ENCODE assay signal across 24 cellular contexts in the genomic region with DNA sequence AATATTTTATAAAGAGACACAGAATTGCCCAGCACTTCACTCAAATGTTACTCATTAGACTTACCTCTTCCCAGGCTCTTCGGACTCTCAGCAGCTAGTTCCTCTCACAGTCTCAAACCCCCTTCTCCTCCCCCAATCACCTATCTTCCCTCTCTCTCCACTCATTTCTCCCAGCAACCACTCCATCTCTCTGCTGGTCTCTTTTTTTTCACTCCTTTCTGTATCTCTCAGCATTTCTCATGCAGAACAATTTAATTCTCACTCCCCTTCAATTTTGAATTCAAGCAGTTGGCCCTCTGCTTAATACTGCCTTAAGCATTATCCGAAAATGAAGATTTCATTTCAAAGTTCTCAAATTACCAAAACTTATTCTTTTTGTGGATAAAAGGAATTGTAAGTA. TPM values are rescaled to one million over a fixed set of nuclear protein-coding genes. Genes with fewer than 3 reads are reported as not detected.
DNase-seq lines count a peak whose midpoint lies in the region; ATAC-seq, FAIRE-seq and TF ChIP-seq lines count a peak whose summit lies in the region.
"Had no signal": no experiment of that assay in that cellular context is flagged by ENCODE, and none has a peak within 500 bp of the region (broad histone marks: within the 10 kb centered on the region; RNA-seq: fewer than 3 reads in every experiment).

No MANE protein-coding gene starts in this region.

- H3K27ac ChIP-seq in ACC112 (ENCODE audit: low read depth, low read length), result peak overlapping the region; percentile 91
- peak overlapping the region; percentile 81 for H3K27ac ChIP-seq in IMR-90 (ENCODE audit: insufficient read depth, low read length)
- peak overlapping the region; percentile 86 for H3K27ac ChIP-seq in K562 (ENCODE audit: extremely low read depth, low read depth, low read length)
- no peak overlapping the region for H3K27ac ChIP-seq in mesendoderm (ENCODE audit: low read depth, low read length)
- H3K27ac ChIP-seq: hepatocyte, right atrium auricular region, thoracic aorta had no signal

- H4K8ac ChIP-seq in IMR-90 (ENCODE audit: low read depth in 2 of 2, low read length in 2 of 2) (peak overlapping the region; percentile 71 to 89; a peak in 3 of 4 replicates), mesendoderm (ENCODE audit: low read depth, low read length) (no peak overlapping the region)

- dilution Hi-C loops in IMR-90 (cut with HindIII; ENCODE audit: low sequenced_read_pairs, unreplicated experiment), result no loop called here

- H2BK15ac ChIP-seq in IMR-90 (ENCODE audit: low read depth, low read length), result peak overlapping the region; percentile 92
- no peak overlapping the region for H2BK15ac ChIP-seq in mesendoderm (replicated peaks; ENCODE audit: low read depth)

- 86% methylated on average over 1 of the region's 2 CpGs; no CpG with 5 or more reads in 1 of the 2 experiments for WGBS in IMR-90 (ENCODE audit: extremely low coverage in 2 of 2, insufficient read length in 1 of 2), 2 experiments
- 24% methylated on average over 2 of the region's 2 CpGs for WGBS in K562 (ENCODE audit: insufficient coverage, low coverage, missing lambda C conversion rate)
- no CpG with 5 or more reads among the region's 2 CpGs for WGBS in mesendoderm (ENCODE audit: extremely low coverage, insufficient coverage, low lambda C conversion rate)

- H2BK5ac ChIP-seq in IMR-90 (ENCODE audit: low read depth, low read length, poor library complexity, severe bottlenecking) (peak overlapping the region; percentile 88), mesendoderm (ENCODE audit: low read length) (no peak overlapping the region)

- H4K91ac ChIP-seq in IMR-90 (ENCODE audit: insufficient read depth, low read depth, low read length), result peak overlapping the region; percentile 84; the same call in 1 of the 2 replicates

- no peaks in the 10 kb centered on the region for H3K36me3 ChIP-seq in ACC112 (ENCODE audit: insufficient read depth, low read length)
- no peaks in the 10 kb centered on the region for H3K36me3 ChIP-seq in IMR-90 (ENCODE audit: control insufficient read depth, insufficient read depth, low read length)
- H3K36me3 ChIP-seq in K562 (ENCODE audit: control insufficient read depth, insufficient read depth, low read length), result no peaks in the 10 kb centered on the region
- H3K36me3 ChIP-seq in mesendoderm (ENCODE audit: control insufficient read depth, insufficient read depth, low read length), result no peaks in the 10 kb centered on the region
- no peaks in the 10 kb centered on the region for H3K36me3 ChIP-seq in HAP-1 (replicated peaks)
- H3K36me3 ChIP-seq: BE2C, right atrium auricular region, thoracic aorta had no signal

- no peak overlapping the region for H3K4me2 ChIP-seq in IMR-90 (ENCODE audit: low read depth, low read length)
- H3K4me2 ChIP-seq in K562 (ENCODE audit: insufficient read depth, low read length), result peak overlapping the region; percentile 7; the same call in 1 of the 2 replicates
- H3K4me2 ChIP-seq in mesendoderm (ENCODE audit: low read length), result no peak overlapping the region
- H3K4me2 ChIP-seq: hepatocyte had no signal

- DNase-seq in IMR-90, result no peak
- DNase-seq in K562 (ENCODE audit: extremely low read depth in 1 of 4, low spot score in 3 of 4), result peak; percentile 36 to 65 (median 52)
- peak; percentile 36 for DNase-seq in mesendoderm
- no peak for DNase-seq in HAP-1 (ENCODE audit: low spot score in 2 of 2)
- DNase-seq: activated CD4-positive, alpha-beta T cell treated with anti-CD3 and anti-CD28 coated beads for 36 hours; activated CD8-positive, alpha-beta T cell treated with anti-CD3 and anti-CD28 coated beads, Interleukin-2, amount 10 ng/mL, durations not matched to agents 7 days and 5 days; activated naive CD4-positive, alpha-beta T cell treated with anti-CD3 and anti-CD28 coated beads, Interleukin-2, amount 50 U/mL, for 16 hours; BE2C; CD8-positive, alpha-beta T cell; H9; left cardiac atrium; NCI-H1092; NCI-H1694; NCI-H82; RPMI8226; stimulated activated CD4-positive, alpha-beta T cell treated with anti-CD3 and anti-CD28 coated beads, Interleukin-1b, Interleukin-23, amount 100 ng/mL, for 48 hours had no signal

- in situ Hi-C loops in IMR-90 (cut with MboI; ENCODE audit: low sequenced_read_pairs) (no loop called here), K562 (cut with MboI) (no loop called here), HAP-1 (cut with MboI; ENCODE audit: low sequenced_read_pairs) (no loop called here)

- BruUV-seq in IMR-90 (replicated peaks; lab: Mats Ljungman, UMichigan), result no TSS peak
- no TSS peak for BruUV-seq in K562 (replicated peaks; lab: Mats Ljungman, UMichigan)

- no peaks in the 10 kb centered on the region for H3K9me3 ChIP-seq in IMR-90 (ENCODE audit: control insufficient read depth, insufficient read depth, low read length)
- no peaks in the 10 kb centered on the region for H3K9me3 ChIP-seq in K562 (replicated peaks; ENCODE audit: control insufficient read depth, insufficient read depth, low read depth, low read length)
- no peaks in the 10 kb centered on the region for H3K9me3 ChIP-seq in HAP-1
- H3K9me3 ChIP-seq: BE2C, right atrium auricular region, thoracic aorta had no signal

- H4K5ac ChIP-seq in IMR-90 (ENCODE audit: low read depth, low read length), result peak overlapping the region; percentile 96; the same call in 1 of the 2 replicates
- H4K5ac ChIP-seq in mesendoderm (ENCODE audit: low read length), result no peak overlapping the region

- no peak overlapping the region for H2AK9ac ChIP-seq in IMR-90 (replicated peaks; ENCODE audit: low read depth, low read length, poor library complexity)

- CTCF ChIA-PET in IMR-90 (lab: Yijun Ruan, JAX), result interaction anchor here (1.4 kb wide), 1 partner anchor 61 kb away, joined by 3 read pairs; no protein-coding TSS in a partner anchor
- CTCF ChIA-PET in K562 (lab: Yijun Ruan, JAX; ENCODE audit: low intra/inter-chr PET ratio), result no interaction called here

- H3K27me3 ChIP-seq in ACC112 (ENCODE audit: insufficient read depth, low read length) (no peaks in the 10 kb centered on the region), IMR-90 (ENCODE audit: control insufficient read depth, insufficient read depth, low read length) (no peaks in the 10 kb centered on the region), K562 (ENCODE audit: control insufficient read depth in 2 of 2, insufficient read depth in 2 of 2, low read length in 2 of 2) (no peaks in the 10 kb centered on the region), mesendoderm (ENCODE audit: insufficient read depth, low read length, poor library complexity) (no peaks in the 10 kb centered on the region), HAP-1 (ENCODE audit: low read depth) (no peaks in the 10 kb centered on the region)
- H3K27me3 ChIP-seq: BE2C, hepatocyte, right atrium auricular region had no signal

- ATAC-seq in IMR-90 (ENCODE audit: low read depth) (no peak; the same call in 1 of the 2 replicates), K562 (peak; percentile 79), HG03565 (IDR thresholded peaks at IDR 0.05; ENCODE audit: unreplicated experiment) (no peak), HG02870 (IDR thresholded peaks at IDR 0.05; ENCODE audit: unreplicated experiment) (no peak)
- no peak for ATAC-seq in activated CD4-positive, CD25-positive, alpha-beta regulatory T cell treated with anti-CD3 and anti-CD28 coated beads, Interleukin-2, amount 50 U/mL, for 24 hours
- ATAC-seq: activated CD4-positive, alpha-beta T cell treated with anti-CD3 and anti-CD28 coated beads for 36 hours; activated CD8-positive, alpha-beta T cell treated with anti-CD3 and anti-CD28 coated beads, Interleukin-2, amount 10 ng/mL, durations not matched to agents 7 days and 5 days; CD8-positive, alpha-beta T cell; GM12878 had no signal

- H3K9ac ChIP-seq in IMR-90 (ENCODE audit: low read depth, low read length) (peak overlapping the region; percentile 64; the same call in 1 of the 2 replicates), K562 (ENCODE audit: insufficient read depth in 1 of 2, low read depth in 2 of 2, low read length in 2 of 2) (peak overlapping the region in 1 of 2 experiments; percentile 35; a peak in 2 of 4 replicates), mesendoderm (ENCODE audit: low read length) (no peak overlapping the region)

- no peak for TF ChIP-seq EP300 in K562 (IDR thresholded peaks at IDR 0.05; ENCODE audit: low read length)

- H3K18ac ChIP-seq in IMR-90 (ENCODE audit: low read depth, low read length) (peak overlapping the region; percentile 96), mesendoderm (ENCODE audit: low read length) (no peak overlapping the region)

- peak; percentile 44 for FAIRE-seq in K562 (lab: Jason Lieb, UNC)
- FAIRE-seq: GM12878 had no signal

- no peak overlapping the region for H3K4me3 ChIP-seq in ACC112 (ENCODE audit: low read depth, low read length)
- no peak overlapping the region for H3K4me3 ChIP-seq in IMR-90 (ENCODE audit: insufficient read depth, low read depth, low read length)
- H3K4me3 ChIP-seq in K562, result no peak overlapping the region
- H3K4me3 ChIP-seq in mesendoderm (ENCODE audit: low read length), result no peak overlapping the region
- H3K4me3 ChIP-seq in HAP-1, result no peak overlapping the region
- H3K4me3 ChIP-seq: GM12878, hepatocyte, right atrium auricular region, thoracic aorta had no signal

- peak overlapping the region; percentile 67 for H3K14ac ChIP-seq in IMR-90 (replicated peaks; ENCODE audit: low read depth, low read length)

- H3K56ac ChIP-seq in IMR-90 (ENCODE audit: extremely low read depth, insufficient read depth, low read length) (peak overlapping the region; percentile 32; the same call in 1 of the 2 replicates), mesendoderm (ENCODE audit: low read length) (no peak overlapping the region)

- H3K23ac ChIP-seq in IMR-90 (ENCODE audit: low read depth, low read length) (peak overlapping the region; percentile 18; the same call in 1 of the 2 replicates), mesendoderm (ENCODE audit: low read length) (no peak overlapping the region)

- POLR2A ChIA-PET in IMR-90 (lab: Charles Lee; ENCODE audit: unreplicated experiment) (no interaction called here), K562 (lab: Yijun Ruan, JAX) (interaction anchor here (1.2 to 1.4 kb wide), 3 partner anchors 11 to 61 kb away, joined by 3 to 4 read pairs (median 3); no protein-coding TSS in a partner anchor)

- H4K20me1 ChIP-seq in IMR-90 (ENCODE audit: insufficient read depth, low read length), result no peaks in the 10 kb centered on the region
- no peaks in the 10 kb centered on the region for H4K20me1 ChIP-seq in K562 (replicated peaks; ENCODE audit: control insufficient read depth, insufficient read depth, low read length)

- peak overlapping the region; percentile 56 for H2AK5ac ChIP-seq in IMR-90 (ENCODE audit: low read depth, low read length)
- no peak overlapping the region for H2AK5ac ChIP-seq in mesendoderm (ENCODE audit: low read length)

- TF ChIP-seq RAD21 in IMR-90 (IDR thresholded peaks at IDR 0.05; ENCODE audit: low read length) (no peak), K562 (CRISPR knock-in tag; conservative IDR thresholded peaks at IDR 0.05 in 1 of 2, IDR thresholded peaks at IDR 0.05 in 1 of 2) (no peak)

- intact Hi-C loops in IMR-90 (cut with micrococcal nuclease) (no loop called here), K562 (cut with micrococcal nuclease) (loop anchor here (5.0 kb wide), 1 partner anchor 37 kb away; no protein-coding TSS in a partner anchor)

- H2BK120ac ChIP-seq in IMR-90 (ENCODE audit: low read depth, low read length) (peak overlapping the region; percentile 89), mesendoderm (ENCODE audit: low read depth, low read length) (no peak overlapping the region)

- H2BK20ac ChIP-seq in IMR-90 (ENCODE audit: low read depth, low read length), result peak overlapping the region; percentile 90

- H3K9me1 ChIP-seq in IMR-90 (ENCODE audit: insufficient read depth, low read length) (no peaks in the 10 kb centered on the region), K562 (ENCODE audit: control insufficient read depth, insufficient read depth, low read length) (no peaks in the 10 kb centered on the region)

- TF ChIP-seq CTCF in IMR-90 (conservative IDR thresholded peaks at IDR 0.05; ENCODE audit: low read depth, low read length) (no peak), K562 (IDR thresholded peaks at IDR 0.05 in 2 of 3, conservative IDR thresholded peaks at IDR 0.05 in 1 of 3; ENCODE audit: insufficient read depth in 2 of 3, low read depth in 1 of 3, low read length in 3 of 3) (no peak)

- H3K79me1 ChIP-seq in IMR-90 (ENCODE audit: low read depth in 1 of 2, low read length in 2 of 2) (peaks cover 0 to 4% of the 10 kb centered on the region in 2 experiments; a peak in 2 of 4 replicates), mesendoderm (ENCODE audit: low read length) (no peaks in the 10 kb centered on the region)

- H2AFZ ChIP-seq in ACC112 (ENCODE audit: low read length, unreplicated experiment) (peak overlapping the region; percentile 23), IMR-90 (replicated peaks; ENCODE audit: low read length, poor library complexity) (no peak overlapping the region), K562 (ENCODE audit: low read depth, low read length) (peak overlapping the region; percentile 79)
- H2AFZ ChIP-seq: hepatocyte had no signal

- H3K79me2 ChIP-seq in ACC112 (ENCODE audit: control insufficient read depth, insufficient read depth, low read length, unreplicated experiment), result no peaks in the 10 kb centered on the region
- H3K79me2 ChIP-seq in K562 (ENCODE audit: control insufficient read depth, insufficient read depth, low read length), result no peaks in the 10 kb centered on the region
- H3K79me2 ChIP-seq in mesendoderm (ENCODE audit: control insufficient read depth, insufficient read depth, low read length), result no peaks in the 10 kb centered on the region
- H3K79me2 ChIP-seq: hepatocyte had no signal

- H3K4me1 ChIP-seq in ACC112 (ENCODE audit: control insufficient read depth, insufficient read depth, low read length, unreplicated experiment), result peaks cover 47% of the 10 kb centered on the region
- H3K4me1 ChIP-seq in IMR-90 (ENCODE audit: control insufficient read depth, insufficient read depth, low read length), result peaks cover 6% of the 10 kb centered on the region
- peaks cover 6 to 24% of the 10 kb centered on the region in 2 experiments; a peak in 3 of 5 replicates for H3K4me1 ChIP-seq in K562 (replicated peaks in 1 of 2; ENCODE audit: control insufficient read depth in 2 of 2, insufficient read depth in 2 of 2, low read length in 2 of 2)
- no peaks in the 10 kb centered on the region for H3K4me1 ChIP-seq in mesendoderm (ENCODE audit: control insufficient read depth, low read depth, low read length)
- H3K4me1 ChIP-seq in HAP-1, result 0 out of 2 replicates have a peak, but pooled peaks cover 4% of the 10 kb centered on the region
- H3K4me1 ChIP-seq: BE2C had no signal

- TF ChIP-seq POLR2A in IMR-90 (IDR thresholded peaks at IDR 0.05; ENCODE audit: low read depth, low read length), result no peak
- no peak for TF ChIP-seq POLR2A in K562 (conservative IDR thresholded peaks at IDR 0.05)

- H3K4ac ChIP-seq in IMR-90 (ENCODE audit: low read depth, low read length) (peak overlapping the region; percentile 75), mesendoderm (ENCODE audit: low read depth, low read length) (no peak overlapping the region)

RNA-seq across cellular contexts. Expression of gene CAV2, which starts 34.4 kb away (rescaled TPM):
- total RNA-seq in IMR-90 (2012; rRNA removed) (199 and 217 TPM in 2 replicates), K562 (2014; rRNA removed) (30.0 and 32.4 TPM in 2 replicates), K562 (2014; rRNA removed; fragmentation: Illumina TruSeq; extraction: Trizol) (43.0 and 50.7 TPM in 2 replicates), K562 (2015; rRNA removed; fragmentation: Illumina TruSeq; extraction: Trizol) (43.9 and 49.3 TPM in 2 replicates), K562 (2021) (36.4 and 38.3 TPM in 2 replicates)
- polyA plus RNA-seq in IMR-90 (2012; rRNA removed) (217 and 265 TPM in 2 replicates), K562 (2011; rRNA removed) (109 and 137 TPM in 2 replicates), K562 (2014; fragmentation: Illumina TruSeq; extraction: Trizol) (34.1 and 41.4 TPM in 2 replicates), K562 (2014; fragmentation: Nextera tagmentation; extraction: Ambion mirVana) (10 to 100 TPM; 16.1 to 16.5 TPM), K562 (2014; rRNA removed) (30.3 and 31.8 TPM in 2 replicates)
- 110 and 169 TPM in 2 replicates for polyA plus RNA-seq in IMR-90 (2012; cell fraction: cytosol; rRNA removed)
- polyA plus RNA-seq in IMR-90 (2012; cell fraction: nucleus; rRNA removed; ENCODE audit: low replicate concordance), result 42.8 and 115 TPM in 2 replicates
- 38.0 and 48.6 TPM in 2 replicates for total RNA-seq in K562 (2011; cell fraction: chromatin; rRNA removed; ENCODE audit: low replicate concordance)
- 45.0 and 46.4 TPM in 2 replicates for total RNA-seq in K562 (2011; cell fraction: nucleolus; rRNA removed)
- total RNA-seq in K562 (2011; cell fraction: nucleoplasm; rRNA removed), result 52.1 and 67.7 TPM in 2 replicates
- 80.8 and 129 TPM in 2 replicates for polyA plus RNA-seq in K562 (2011; cell fraction: cytosol; rRNA removed)
- polyA plus RNA-seq in K562 (2011; cell fraction: nucleus; rRNA removed), result 57.6 and 71.3 TPM in 2 replicates
- 25.3 and 39.5 TPM in 2 replicates for polyA plus RNA-seq in K562 (2012)
- 119 and 144 TPM in 2 replicates for polyA minus RNA-seq in K562 (2011; rRNA and poly(A)+ RNA removed)
- 58.1 and 68.9 TPM in 2 replicates for polyA minus RNA-seq in K562 (2011; cell fraction: cytosol; rRNA and poly(A)+ RNA removed)
- polyA minus RNA-seq in K562 (2011; cell fraction: nucleus; rRNA and poly(A)+ RNA removed), result 39.6 and 59.2 TPM in 2 replicates
- polyA plus RNA-seq in mesendoderm (2013, experiment 1 of 2), result 14.5 TPM
- polyA plus RNA-seq in mesendoderm (2013, experiment 2 of 2), result 14.9 TPM
- total RNA-seq: activated CD4-positive, alpha-beta T cell treated with anti-CD3 and anti-CD28 coated beads for 36 hours; activated CD8-positive, alpha-beta T cell treated with anti-CD3 and anti-CD28 coated beads, Interleukin-2, amount 10 ng/mL, durations not matched to agents 7 days and 5 days; CD8-positive, alpha-beta T cell had no signal

RNA-seq across cellular contexts. Expression of gene CAV1, which starts 59.7 kb away (rescaled TPM):
- total RNA-seq in IMR-90 (2012; rRNA removed), result 1,496 and 1,592 TPM in 2 replicates
- polyA plus RNA-seq in IMR-90 (2012; rRNA removed), result 1,549 and 1,808 TPM in 2 replicates
- polyA plus RNA-seq in IMR-90 (2012; cell fraction: cytosol; rRNA removed), result 1,102 and 4,328 TPM in 2 replicates
- polyA plus RNA-seq in IMR-90 (2012; cell fraction: nucleus; rRNA removed; ENCODE audit: low replicate concordance), result 319 and 633 TPM in 2 replicates
- 0.79 and 1.5 TPM in 2 replicates for total RNA-seq in K562 (2011; cell fraction: chromatin; rRNA removed; ENCODE audit: low replicate concordance)
- 1.2 TPM in 1 of 2 replicates, not detected in the other for total RNA-seq in K562 (2011; cell fraction: nucleolus; rRNA removed)
- total RNA-seq in K562 (2011; cell fraction: nucleoplasm; rRNA removed), result 1.5 TPM in 1 of 2 replicates, not detected in the other
- 0.08 and 1.1 TPM in 2 replicates for total RNA-seq in K562 (2014; rRNA removed)
- total RNA-seq in K562 (2014; rRNA removed; fragmentation: Illumina TruSeq; extraction: Trizol), result 0.16 and 0.29 TPM in 2 replicates
- 0.40 and 0.64 TPM in 2 replicates for total RNA-seq in K562 (2015; rRNA removed; fragmentation: Illumina TruSeq; extraction: Trizol)
- total RNA-seq in K562 (2021), result 1.0 and 1.5 TPM in 2 replicates
- 1.5 and 2.5 TPM in 2 replicates for polyA plus RNA-seq in K562 (2011; rRNA removed)
- 4.8 and 4.9 TPM in 2 replicates for polyA plus RNA-seq in K562 (2011; cell fraction: cytosol; rRNA removed)
- 1.9 and 3.3 TPM in 2 replicates for polyA plus RNA-seq in K562 (2011; cell fraction: nucleus; rRNA removed)
- 0.51 and 0.55 TPM in 2 replicates for polyA plus RNA-seq in K562 (2012)
- 0.62 and 0.86 TPM in 2 replicates for polyA plus RNA-seq in K562 (2014; fragmentation: Illumina TruSeq; extraction: Trizol)
- polyA plus RNA-seq in K562 (2014; fragmentation: Nextera tagmentation; extraction: Ambion mirVana), result under 1 TPM; 0.63 to 0.82 TPM
- polyA plus RNA-seq in K562 (2014; rRNA removed), result 0.08 and 0.49 TPM in 2 replicates
- polyA minus RNA-seq in K562 (2011; rRNA and poly(A)+ RNA removed), result 3.4 and 5.0 TPM in 2 replicates
- 0.76 and 2.1 TPM in 2 replicates for polyA minus RNA-seq in K562 (2011; cell fraction: cytosol; rRNA and poly(A)+ RNA removed)
- 1.00 and 1.2 TPM in 2 replicates for polyA minus RNA-seq in K562 (2011; cell fraction: nucleus; rRNA and poly(A)+ RNA removed)
- polyA plus RNA-seq in mesendoderm (2013, experiment 1 of 2), result 114 TPM
- polyA plus RNA-seq in mesendoderm (2013, experiment 2 of 2), result 115 TPM
- total RNA-seq: activated CD8-positive, alpha-beta T cell treated with anti-CD3 and anti-CD28 coated beads, Interleukin-2, amount 10 ng/mL, durations not matched to agents 7 days and 5 days; CD8-positive, alpha-beta T cell had no signal

Comparison
In these comparisons a context has a peak if more than half of its experiments do, and no peak if none do; other contexts are left out.
1. DNase-seq: peak in K562 (4 of 4) and mesendoderm (single experiment); none in IMR-90 (single experiment) and HAP-1 (0 of 2).
2. RNA of gene CAV1, which starts 59.7 kb away (total RNA-seq): 1,496 to 1,592 TPM in IMR-90; 0.08 to 1.5 TPM in K562; every median in the first group is over 100 times any median in the second.